26 cellular contexts compared by ENCODE assay signal in genomic region chr11:87596176-87596575, GRCh38.
"Had no signal": no experiment of that assay in that cellular context is flagged by ENCODE, and none has a peak within 500 bp of the region (broad histone marks: within the 10 kb centered on the region; RNA-seq: fewer than 3 reads in every experiment).

No MANE protein-coding gene starts in this region.

- H3K27me3 ChIP-seq: brain microvascular endothelial cell, esophagus squamous epithelium, heart left ventricle had no signal

- ATAC-seq: activated naive CD4-positive, alpha-beta T cell treated with anti-CD3 and anti-CD28 coated beads, Interleukin-2, amount 50 U/mL, for 72 hours; activated T-cell treated with anti-CD3 and anti-CD28 coated beads, Interleukin-2, amount 50 U/mL, for 72 hours; heart left ventricle; T-helper 17 cell had no signal

- H3K36me3 ChIP-seq: brain microvascular endothelial cell, esophagus squamous epithelium, heart left ventricle had no signal

- H3K4me1 ChIP-seq: esophagus squamous epithelium, heart left ventricle had no signal

- H3K4me3 ChIP-seq: esophagus squamous epithelium, heart left ventricle had no signal

- H3K27ac ChIP-seq: brain microvascular endothelial cell, epithelial cell of prostate, esophagus squamous epithelium, heart left ventricle had no signal

- DNase-seq: activated CD4-positive, alpha-beta memory T cell treated with anti-CD3 and anti-CD28 coated beads, Interleukin-2, amount 10 ng/mL, durations not matched to agents 7 days and 5 days; activated CD4-positive, alpha-beta T cell treated with anti-CD3 and anti-CD28 coated beads for 4 hours; activated CD4-positive, alpha-beta T cell treated with anti-CD3 and anti-CD28 coated beads, Interleukin-2, amount 10 ng/mL, durations not matched to agents 7 days and 5 days; activated CD4-positive, alpha-beta T cell treated with anti-CD3 and anti-CD28 coated beads, Interleukin-2, amount 50 U/mL, for 4 hours; activated CD4-positive, CD25-positive, alpha-beta regulatory T cell; activated CD4-positive, CD25-positive, alpha-beta regulatory T cell treated with anti-CD3 and anti-CD28 coated beads, Interleukin-2, amount 50 U/mL, for 72 hours; activated CD8-positive, alpha-beta memory T cell treated with anti-CD3 and anti-CD28 coated beads, Interleukin-2, amount 50 U/mL, for 48 hours; activated gamma-delta T cell; activated naive CD4-positive, alpha-beta T cell; activated naive CD4-positive, alpha-beta T cell treated with anti-CD3 and anti-CD28 coated beads, Interleukin-2, amount 10 ng/mL, durations not matched to agents 7 days and 5 days; activated naive CD8-positive, alpha-beta T cell treated with anti-CD3 and anti-CD28 coated beads, Interleukin-2, amount 10 ng/mL, durations not matched to agents 7 days and 5 days; activated T-cell treated with anti-CD3 and anti-CD28 coated beads for 4 hours; activated T-cell treated with anti-CD3 and anti-CD28 coated beads, Interleukin-2, amount 50 U/mL, for 24 hours; activated T-cell treated with anti-CD3 and anti-CD28 coated beads, Interleukin-2, amount 50 U/mL, for 72 hours; brain microvascular endothelial cell; caudate nucleus; cortex of kidney; dermis blood vessel endothelial cell; effector CD8-positive, alpha-beta T cell; esophagus squamous epithelium; glutamatergic neuron; heart left ventricle; T-helper 1 cell; T-helper 17 cell had no signal
